In genomic region chr5:136526021-136526420, GRCh38 we compare ENCODE assay signal across 2 cellular contexts.
TF ChIP-seq lines count a peak whose summit lies in the region.

No MANE protein-coding gene starts in this region.

TF ChIP-seq in GM23338, 12 proteins besides CTCF, POLR2A, EP300 and RAD21:
- TF ChIP-seq REST (IDR thresholded peaks at IDR 0.05; ENCODE audit: unreplicated experiment) (no peak), ZNF114 (CRISPR knock-in tag; IDR thresholded peaks at IDR 0.05) (no peak), EZH2phosphoT487 (IDR thresholded peaks at IDR 0.05; ENCODE audit: unreplicated experiment) (no peak), POLR2AphosphoS5 (IDR thresholded peaks at IDR 0.05; ENCODE audit: low read depth) (no peak), CREB1 (CRISPR knock-in tag; IDR thresholded peaks at IDR 0.05; ENCODE audit: low read depth) (no peak), EZH2 (IDR thresholded peaks at IDR 0.05; ENCODE audit: low read depth, unreplicated experiment) (no peak), STAT1 (IDR thresholded peaks at IDR 0.05; ENCODE audit: unreplicated experiment) (no peak), ETS1 (IDR thresholded peaks at IDR 0.05) (no peak), NANOG (IDR thresholded peaks at IDR 0.05; ENCODE audit: borderline replicate concordance) (no peak), ZNF462 (CRISPR knock-in tag; IDR thresholded peaks at IDR 0.05) (no peak), ZNF331 (CRISPR knock-in tag; IDR thresholded peaks at IDR 0.05; ENCODE audit: low read depth) (no peak), JUNB (IDR thresholded peaks at IDR 0.05; ENCODE audit: unreplicated experiment) (no peak)
TF ChIP-seq in GM23338: peak in this region for 0.

TF ChIP-seq in H1, 55 proteins besides CTCF, POLR2A, EP300 and RAD21:
- TF ChIP-seq GTF2F1 (IDR thresholded peaks at IDR 0.05; ENCODE audit: borderline replicate concordance, low read depth, low read length) (no peak), JUN (IDR thresholded peaks at IDR 0.05; ENCODE audit: low read depth, low read length) (no peak), JUND (IDR thresholded peaks at IDR 0.05; ENCODE audit: low read length) (no peak), ASH2L (IDR thresholded peaks at IDR 0.05; ENCODE audit: low read length) (no peak), RBBP5 (IDR thresholded peaks at IDR 0.05; ENCODE audit: borderline replicate concordance, low read depth, low read length) (no peak), SIN3A (conservative IDR thresholded peaks at IDR 0.05 in 1 of 2, IDR thresholded peaks at IDR 0.05 in 1 of 2; ENCODE audit: low read depth in 1 of 2, low read length in 2 of 2) (no peak), RXRA (IDR thresholded peaks at IDR 0.05; ENCODE audit: insufficient read depth, low read depth, low read length) (no peak), ATF3 (IDR thresholded peaks at IDR 0.05; ENCODE audit: insufficient read depth, low read depth, low read length) (no peak)
